In genomic region chr10:79068562-79069324, GRCh38 we compare ENCODE assay signal across 8 cellular contexts. TPM values are rescaled to one million over a fixed set of nuclear protein-coding genes. Genes with fewer than 3 reads are reported as not detected.
DNase-seq lines count a peak whose midpoint lies in the region; ATAC-seq and TF ChIP-seq lines count a peak whose summit lies in the region.

Gene ZMIZ1 (plus strand): TSS chr10:79068966. CDS start chr10:79201633, 132,667 bp downstream.

- H3K36me3 ChIP-seq in OCI-LY3 (replicated peaks; ENCODE audit: low read depth, low read length) (no peaks in the 10 kb centered on the region), mucosa of descending colon (ENCODE audit: low read depth) (no peaks in the 10 kb centered on the region)

- intact Hi-C loops in mucosa of descending colon (cut with DNase I, micrococcal nuclease) = loop anchor here (10.0 kb wide), 1 partner anchor 94 kb away; no protein-coding TSS in a partner anchor

- no peaks in the 10 kb centered on the region for H3K27me3 ChIP-seq in OCI-LY3 (ENCODE audit: low read depth, low read length)

- DNase-seq in Caki2 (ENCODE audit: low read depth) (peak; percentile 90), HUDEP-2 (lab: John Stamatoyannopoulos, UW; ENCODE audit: unreplicated experiment in 76 of 76) (peak in 73 of 76 experiments; percentile 24 to 85 (median 73)), activated T-cell treated with anti-CD3 and anti-CD28 coated beads for 4 hours (peak; percentile 67), epithelial cell of prostate (ENCODE audit: low read depth, low spot score) (peak; percentile 66), mucosa of descending colon (peak; percentile 90 to 92 (median 91))
- DNase-seq in stimulated activated CD8-positive, alpha-beta memory T cell treated with anti-CD3 and anti-CD28 coated beads, Interleukin-4, amount 100 ng/mL, for 24 hours (ENCODE audit: low read depth) = peak; percentile 63

- no peak within 1 kb of the TSS for H2AFZ ChIP-seq in OCI-LY3 (ENCODE audit: low read depth, low read length)

- peak within 1 kb of the TSS; percentile 82 for H3K4me3 ChIP-seq in OCI-LY3 (ENCODE audit: low read length)
- H3K4me3 ChIP-seq in mucosa of descending colon = peak within 1 kb of the TSS; percentile 97

- H4K20me1 ChIP-seq in OCI-LY3 (ENCODE audit: insufficient read depth, low read length) = peaks cover 11% of the 10 kb centered on the region; the same call in 1 of the 2 replicates

- H3K4me2 ChIP-seq in OCI-LY3 (ENCODE audit: low read length) = peak within 1 kb of the TSS; percentile 77

- no peak within 1 kb of the TSS for H3K27ac ChIP-seq in OCI-LY3 (ENCODE audit: low read length)
- H3K27ac ChIP-seq in epithelial cell of prostate = peak within 1 kb of the TSS; percentile 90

- TF ChIP-seq CTCF in OCI-LY3 (IDR thresholded peaks at IDR 0.05; ENCODE audit: low read depth, low read length) = no peak
- no peak for TF ChIP-seq CTCF in mucosa of descending colon (IDR thresholded peaks at IDR 0.05)

- H3K9me3 ChIP-seq in OCI-LY3 (ENCODE audit: insufficient read depth, low read length) (no peaks in the 10 kb centered on the region), mucosa of descending colon (no peaks in the 10 kb centered on the region)

- H3K79me2 ChIP-seq in OCI-LY3 (ENCODE audit: low read length) = no peaks in the 10 kb centered on the region

- H3K4me1 ChIP-seq in OCI-LY3 (ENCODE audit: low read length) = peaks cover 8% of the 10 kb centered on the region
- H3K4me1 ChIP-seq in mucosa of descending colon (ENCODE audit: low read depth) = peaks cover 47% of the 10 kb centered on the region

- in situ Hi-C loops in Caki2 (cut with HindIII; ENCODE audit: low pct_unique_long_range_greater_than_20kb, low sequenced_read_pairs) = no loop called here

- peak; percentile 47 for ATAC-seq in GM21381 (IDR thresholded peaks at IDR 0.05; ENCODE audit: unreplicated experiment)
- ATAC-seq in mucosa of descending colon = peak; percentile 61

- peak within 1 kb of the TSS; percentile 55 for H3K9ac ChIP-seq in OCI-LY3 (ENCODE audit: low read length)

RNA-seq across cellular contexts. Expression of gene ZMIZ1, which starts in this region (rescaled TPM):
- 17.4 and 24.1 TPM in 2 replicates for total RNA-seq in Caki2 (2014; rRNA removed; shearing (Covaris generic); ENCODE audit: low replicate concordance)
- 100 to 1,000 TPM in 1 of 3 donors, 10 to 100 TPM in 2; 61.4 to 103 (median 89.1) TPM for total RNA-seq in mucosa of descending colon
